ENCODE assay signal across 8 cellular contexts in genomic region chr1:10378071-10378841, GRCh38. TPM values are rescaled to one million over a fixed set of nuclear protein-coding genes. Genes with fewer than 3 reads are reported as not detected.
DNase-seq lines count a peak whose midpoint lies in the region; ATAC-seq lines count a peak whose summit lies in the region.

No MANE protein-coding gene starts in this region.

- DNase-seq in HS-5 (ENCODE audit: low read depth) (peak; percentile 68), adipocyte (ENCODE audit: low read depth) (peak; percentile 24), left ventricle myocardium superior (peak; percentile 50), D341Med (ENCODE audit: low spot score) (no peak)
- no peak for DNase-seq in stimulated activated effector memory CD8-positive, alpha-beta T cell treated with anti-CD3 and anti-CD28 coated beads, Interleukin-12 subunit alpha, Interleukin-12 subunit beta, amount 100 ng/mL, for 72 hours (ENCODE audit: low spot score in 2 of 2)

- H3K9me3 ChIP-seq in adipocyte (ENCODE audit: control insufficient read depth, low read length), result no peaks in the 10 kb centered on the region

- peak overlapping the region; percentile 44 for H3K9ac ChIP-seq in adipocyte (ENCODE audit: low read length)

- no peak overlapping the region for H3K4me3 ChIP-seq in adipocyte (ENCODE audit: low read length)

- intact Hi-C loops in left ventricle myocardium superior (cut with micrococcal nuclease), result loop anchor here (10.0 kb wide), 1 partner anchor 47 kb away; no protein-coding TSS in a partner anchor

- peaks cover 22% of the 10 kb centered on the region for H3K4me1 ChIP-seq in adipocyte (ENCODE audit: control insufficient read depth, insufficient read depth, low read length)

- H3K36me3 Mint-ChIP-seq in stimulated activated effector memory CD8-positive, alpha-beta T cell treated with anti-CD3 and anti-CD28 coated beads, Interleukin-12 subunit alpha, Interleukin-12 subunit beta, amount 100 ng/mL, for 72 hours, result peaks cover 33% of the 10 kb centered on the region

- H3K4me3 Mint-ChIP-seq in stimulated activated effector memory CD8-positive, alpha-beta T cell treated with anti-CD3 and anti-CD28 coated beads, Interleukin-12 subunit alpha, Interleukin-12 subunit beta, amount 100 ng/mL, for 72 hours, result no peak overlapping the region

- H3K36me3 ChIP-seq in adipocyte (ENCODE audit: control insufficient read depth, insufficient read depth, low read length, severe bottlenecking), result peaks cover 52% of the 10 kb centered on the region

- no peaks in the 10 kb centered on the region for H3K9me3 Mint-ChIP-seq in stimulated activated effector memory CD8-positive, alpha-beta T cell treated with anti-CD3 and anti-CD28 coated beads, Interleukin-12 subunit alpha, Interleukin-12 subunit beta, amount 100 ng/mL, for 72 hours

- no peaks in the 10 kb centered on the region for H3K27me3 ChIP-seq in adipocyte (replicated peaks; ENCODE audit: control insufficient read depth, insufficient read depth, low read length)

- H3K4me1 Mint-ChIP-seq in stimulated activated effector memory CD8-positive, alpha-beta T cell treated with anti-CD3 and anti-CD28 coated beads, Interleukin-12 subunit alpha, Interleukin-12 subunit beta, amount 100 ng/mL, for 72 hours, result no peaks in the 10 kb centered on the region

- ATAC-seq in left ventricle myocardium superior, result peak; percentile 43
- no peak for ATAC-seq in stimulated activated effector memory CD8-positive, alpha-beta T cell treated with anti-CD3 and anti-CD28 coated beads, Interleukin-12 subunit alpha, Interleukin-12 subunit beta, amount 100 ng/mL, for 72 hours
- ATAC-seq in HG03097 (IDR thresholded peaks at IDR 0.05; ENCODE audit: low FRiP score, unreplicated experiment), result no peak
- ATAC-seq in GM18858 (IDR thresholded peaks at IDR 0.05; ENCODE audit: unreplicated experiment), result no peak
- ATAC-seq in GM18502 (IDR thresholded peaks at IDR 0.05; ENCODE audit: poor library complexity, unreplicated experiment), result no peak

- peak overlapping the region; percentile 61 for H3K27ac Mint-ChIP-seq in stimulated activated effector memory CD8-positive, alpha-beta T cell treated with anti-CD3 and anti-CD28 coated beads, Interleukin-12 subunit alpha, Interleukin-12 subunit beta, amount 100 ng/mL, for 72 hours

RNA-seq across cellular contexts. Expression of gene PGD, which starts 20.6 kb away (rescaled TPM):
- total RNA-seq in left ventricle myocardium superior, result 37.9 TPM

RNA-seq across cellular contexts. Expression of gene CENPS, which starts 52.0 kb away (rescaled TPM):
- total RNA-seq in left ventricle myocardium superior, result 5.5 TPM

Comparison
In these comparisons a context has a peak if more than half of its experiments do, and no peak if none do; other contexts are left out.
1. DNase-seq: peak in HS-5 (single experiment), adipocyte (single experiment) and left ventricle myocardium superior (single experiment); none in stimulated activated effector memory CD8-positive, alpha-beta T cell treated with anti-CD3 and anti-CD28 coated beads, Interleukin-12 subunit alpha, Interleukin-12 subunit beta, amount 100 ng/mL, for 72 hours (0 of 2) and D341Med (single experiment).